In the genomic region with DNA sequence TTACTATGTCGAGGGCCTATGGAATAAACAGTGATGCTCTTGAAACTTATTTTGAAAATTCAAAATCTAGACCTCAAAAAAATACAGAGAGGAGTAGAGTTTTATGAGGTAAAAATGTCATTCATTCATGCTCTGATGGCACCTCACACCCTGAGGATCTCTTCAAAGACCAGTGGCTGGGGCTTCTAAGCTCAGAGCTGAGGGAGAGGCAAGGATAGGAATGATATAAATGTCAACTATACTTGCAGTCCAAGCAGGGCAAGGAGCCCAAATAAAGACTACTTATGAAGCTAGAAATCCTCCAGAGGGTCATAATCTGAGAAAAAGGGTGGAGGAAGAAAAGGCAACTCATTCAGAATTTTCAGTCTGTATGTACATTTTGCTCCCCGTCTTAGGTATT, we compare ENCODE assay signal across 23 cellular contexts.
DNase-seq lines count a peak whose midpoint lies in the region; ATAC-seq and TF ChIP-seq lines count a peak whose summit lies in the region.
"Had no signal": no experiment of that assay in that cellular context is flagged by ENCODE, and none has a peak within 500 bp of the region (broad histone marks: within the 10 kb centered on the region; RNA-seq: fewer than 3 reads in every experiment).

No MANE protein-coding gene starts in this region.

- no peak overlapping the region for H3K4me2 ChIP-seq in osteoblast (ENCODE audit: insufficient read depth, low read length)
- H3K4me2 ChIP-seq: A549; BLaER1 treated with 17β-estradiol and CSF1 and Interleukin-3, amounts not matched to agents 10 nM and 100 nM had no signal

- DNase-seq in activated CD8-positive, alpha-beta T cell treated with anti-CD3 and anti-CD28 coated beads for 36 hours, result no peak
- no peak for DNase-seq in activated CD8-positive, alpha-beta T cell treated with anti-CD3 and anti-CD28 coated beads, Interleukin-2, amount 10 ng/mL, durations not matched to agents 7 days and 5 days
- DNase-seq in CD4-positive, alpha-beta T cell, result no peak
- DNase-seq in activated B cell treated with CpG ODN at 0.5 μM for 24 hours (no peak), osteoblast (ENCODE audit: insufficient read length, low spot score, missing footprints) (no peak), foreskin melanocyte (no peak), NOMO-1 (lab: John Stamatoyannopoulos, UW; ENCODE audit: unreplicated experiment in 2 of 2) (no peak)
- no peak for DNase-seq in stimulated activated CD4-positive, alpha-beta T cell treated with anti-CD3 and anti-CD28 coated beads, Interleukin-4, amount 100 ng/mL, for 4 hours
- DNase-seq: CD8-positive, alpha-beta memory T cell; DMS53; KBM-7; MV-4-11; NCI-H1417; NCI-H187; NCI-H2107; NCI-H2227 treated with DMSO at 0.1 percent for 48 hours; NCI-H510A treated with DMSO at 0.1 percent for 48 hours; NCI-H82; PC-3; RPMI8226; SIG-M5 had no signal

- H3K27me3 Mint-ChIP-seq in activated CD8-positive, alpha-beta T cell treated with anti-CD3 and anti-CD28 coated beads for 36 hours, result no peaks in the 10 kb centered on the region
- no peaks in the 10 kb centered on the region for H3K27me3 Mint-ChIP-seq in activated CD8-positive, alpha-beta T cell treated with anti-CD3 and anti-CD28 coated beads, Interleukin-2, amount 10 ng/mL, durations not matched to agents 7 days and 5 days (ENCODE audit: low read depth)
- H3K27me3 Mint-ChIP-seq in CD4-positive, alpha-beta T cell, result no peaks in the 10 kb centered on the region
- no peaks in the 10 kb centered on the region for H3K27me3 Mint-ChIP-seq in activated B cell treated with CpG ODN at 0.5 μM for 24 hours

- H3K4me3 ChIP-seq in osteoblast (ENCODE audit: insufficient read depth, low read length), result no peak overlapping the region
- H3K4me3 ChIP-seq: A549; BLaER1 treated with 17β-estradiol and CSF1 and Interleukin-3, amounts not matched to agents 10 nM and 100 nM had no signal

- H3K27me3 ChIP-seq in CD4-positive, alpha-beta T cell (ENCODE audit: control insufficient read depth, insufficient read depth, low read length), result no peaks in the 10 kb centered on the region
- no peaks in the 10 kb centered on the region for H3K27me3 ChIP-seq in osteoblast (ENCODE audit: insufficient read depth, low read length)
- H3K27me3 ChIP-seq: BLaER1 treated with 17β-estradiol and CSF1 and Interleukin-3, amounts not matched to agents 10 nM and 100 nM had no signal

- no peak for ATAC-seq in activated CD8-positive, alpha-beta T cell treated with anti-CD3 and anti-CD28 coated beads for 36 hours
- no peak for ATAC-seq in activated CD8-positive, alpha-beta T cell treated with anti-CD3 and anti-CD28 coated beads, Interleukin-2, amount 10 ng/mL, durations not matched to agents 7 days and 5 days
- ATAC-seq in CD4-positive, alpha-beta T cell (ENCODE audit: poor library complexity), result no peak
- no peak for ATAC-seq in activated B cell treated with CpG ODN at 0.5 μM for 24 hours (ENCODE audit: low read depth)
- ATAC-seq: A549, PC-3 had no signal

- POLR2A ChIA-PET in activated CD8-positive, alpha-beta T cell treated with anti-CD3 and anti-CD28 coated beads for 36 hours (lab: Charles Lee), result no interaction called here
- POLR2A ChIA-PET in activated CD8-positive, alpha-beta T cell treated with anti-CD3 and anti-CD28 coated beads, Interleukin-2, amount 10 ng/mL, durations not matched to agents 7 days and 5 days (lab: Charles Lee), result interaction anchor here (0.6 kb wide), 1 partner anchor 1030 kb away, joined by 3 read pairs; no protein-coding TSS in a partner anchor
- POLR2A ChIA-PET in CD4-positive, alpha-beta T cell (lab: Charles Lee), result interaction anchor here (0.7 kb wide), 1 partner anchor 9 kb away, joined by 3 read pairs; no protein-coding TSS in a partner anchor
- POLR2A ChIA-PET in activated B cell treated with CpG ODN at 0.5 μM for 24 hours (lab: Charles Lee), result interaction anchor here (0.6 kb wide), 1 partner anchor 244 kb away, joined by 4 read pairs; no protein-coding TSS in a partner anchor

- CTCF ChIA-PET in activated CD8-positive, alpha-beta T cell treated with anti-CD3 and anti-CD28 coated beads for 36 hours (lab: Charles Lee), result no interaction called here
- CTCF ChIA-PET in activated CD8-positive, alpha-beta T cell treated with anti-CD3 and anti-CD28 coated beads, Interleukin-2, amount 10 ng/mL, durations not matched to agents 7 days and 5 days (lab: Charles Lee), result interaction anchor here (0.9 kb wide), 1 partner anchor 14 kb away, joined by 3 read pairs; no protein-coding TSS in a partner anchor
- CTCF ChIA-PET in CD4-positive, alpha-beta T cell (lab: Charles Lee), result no interaction called here
- CTCF ChIA-PET in activated B cell treated with CpG ODN at 0.5 μM for 24 hours (lab: Charles Lee), result no interaction called here

- H3K4me1 ChIP-seq in osteoblast (ENCODE audit: insufficient read depth, low read length), result peaks cover 18% of the 10 kb centered on the region
- H3K4me1 ChIP-seq: A549 had no signal

- peaks cover 2% of the 10 kb centered on the region for H3K9me3 Mint-ChIP-seq in activated CD8-positive, alpha-beta T cell treated with anti-CD3 and anti-CD28 coated beads for 36 hours
- H3K9me3 Mint-ChIP-seq in activated CD8-positive, alpha-beta T cell treated with anti-CD3 and anti-CD28 coated beads, Interleukin-2, amount 10 ng/mL, durations not matched to agents 7 days and 5 days (ENCODE audit: insufficient read depth), result peaks cover under 1% of the 10 kb centered on the region
- no peaks in the 10 kb centered on the region for H3K9me3 Mint-ChIP-seq in CD4-positive, alpha-beta T cell
- H3K9me3 Mint-ChIP-seq in activated B cell treated with CpG ODN at 0.5 μM for 24 hours, result no peaks in the 10 kb centered on the region
- H3K9me3 Mint-ChIP-seq: CD8-positive, alpha-beta memory T cell had no signal

- peak overlapping the region; percentile 18 for H3K27ac Mint-ChIP-seq in activated CD8-positive, alpha-beta T cell treated with anti-CD3 and anti-CD28 coated beads for 36 hours
- no peak overlapping the region for H3K27ac Mint-ChIP-seq in activated CD8-positive, alpha-beta T cell treated with anti-CD3 and anti-CD28 coated beads, Interleukin-2, amount 10 ng/mL, durations not matched to agents 7 days and 5 days
- peak overlapping the region; percentile 6 for H3K27ac Mint-ChIP-seq in CD4-positive, alpha-beta T cell
- peak overlapping the region; percentile 32 for H3K27ac Mint-ChIP-seq in activated B cell treated with CpG ODN at 0.5 μM for 24 hours

- intact Hi-C loops in activated CD8-positive, alpha-beta T cell treated with anti-CD3 and anti-CD28 coated beads for 36 hours (cut with micrococcal nuclease), result no loop called here
- intact Hi-C loops in CD4-positive, alpha-beta T cell (cut with DNase I, micrococcal nuclease), result no loop called here
- intact Hi-C loops in activated B cell treated with CpG ODN at 0.5 μM for 24 hours (cut with micrococcal nuclease), result no loop called here

- no peaks in the 10 kb centered on the region for H3K79me2 ChIP-seq in osteoblast (ENCODE audit: insufficient read depth, low read length)

- no peaks in the 10 kb centered on the region for H4K20me1 ChIP-seq in osteoblast (ENCODE audit: insufficient read depth, low read length)
- H4K20me1 ChIP-seq: BLaER1 treated with 17β-estradiol and CSF1 and Interleukin-3, amounts not matched to agents 10 nM and 100 nM had no signal

- H3K9me3 ChIP-seq in CD4-positive, alpha-beta T cell (ENCODE audit: control insufficient read depth, low read length), result no peaks in the 10 kb centered on the region
- H3K9me3 ChIP-seq in osteoblast (ENCODE audit: low read depth, low read length), result no peaks in the 10 kb centered on the region
- H3K9me3 ChIP-seq: A549 had no signal

- H2AFZ ChIP-seq in osteoblast (ENCODE audit: low read length), result peak overlapping the region; percentile 26

- no peak for TF ChIP-seq CTCF in activated CD8-positive, alpha-beta T cell treated with anti-CD3 and anti-CD28 coated beads for 36 hours (IDR thresholded peaks at IDR 0.05)
- no peak for TF ChIP-seq CTCF in CD4-positive, alpha-beta T cell (IDR thresholded peaks at IDR 0.05)
- no peak for TF ChIP-seq CTCF in activated B cell treated with CpG ODN at 0.5 μM for 24 hours (IDR thresholded peaks at IDR 0.05)
- no peak for TF ChIP-seq CTCF in osteoblast (IDR thresholded peaks at IDR 0.05; ENCODE audit: extremely low read depth, low read depth, low read length)

- H3K36me3 ChIP-seq in osteoblast (ENCODE audit: insufficient read depth, low read length), result no peaks in the 10 kb centered on the region
- H3K36me3 ChIP-seq: BLaER1 treated with 17β-estradiol and CSF1 and Interleukin-3, amounts not matched to agents 10 nM and 100 nM had no signal

- H3K36me3 Mint-ChIP-seq in activated CD8-positive, alpha-beta T cell treated with anti-CD3 and anti-CD28 coated beads for 36 hours (ENCODE audit: low read depth), result peaks cover 5% of the 10 kb centered on the region
- H3K36me3 Mint-ChIP-seq in activated CD8-positive, alpha-beta T cell treated with anti-CD3 and anti-CD28 coated beads, Interleukin-2, amount 10 ng/mL, durations not matched to agents 7 days and 5 days (ENCODE audit: low read depth), result peaks cover 15% of the 10 kb centered on the region
- peaks cover 12% of the 10 kb centered on the region for H3K36me3 Mint-ChIP-seq in CD4-positive, alpha-beta T cell (ENCODE audit: low read depth)
- H3K36me3 Mint-ChIP-seq in activated B cell treated with CpG ODN at 0.5 μM for 24 hours (ENCODE audit: low read depth), result peaks cover 8% of the 10 kb centered on the region

- no peak overlapping the region for H3K27ac ChIP-seq in CD4-positive, alpha-beta T cell (ENCODE audit: low read depth, low read length)
- no peak overlapping the region for H3K27ac ChIP-seq in osteoblast (ENCODE audit: low read depth, low read length)
- H3K27ac ChIP-seq: A549; BLaER1 treated with 17β-estradiol and CSF1 and Interleukin-3, amounts not matched to agents 10 nM and 100 nM had no signal

- H3K4me1 Mint-ChIP-seq in activated CD8-positive, alpha-beta T cell treated with anti-CD3 and anti-CD28 coated beads for 36 hours (ENCODE audit: low read depth), result peaks cover 41% of the 10 kb centered on the region
- peaks cover 33% of the 10 kb centered on the region for H3K4me1 Mint-ChIP-seq in activated CD8-positive, alpha-beta T cell treated with anti-CD3 and anti-CD28 coated beads, Interleukin-2, amount 10 ng/mL, durations not matched to agents 7 days and 5 days (ENCODE audit: low read depth)
- H3K4me1 Mint-ChIP-seq in CD4-positive, alpha-beta T cell (ENCODE audit: low read depth), result peaks cover 14% of the 10 kb centered on the region
- H3K4me1 Mint-ChIP-seq in activated B cell treated with CpG ODN at 0.5 μM for 24 hours, result peaks cover 28% of the 10 kb centered on the region

- H3K4me3 Mint-ChIP-seq in activated CD8-positive, alpha-beta T cell treated with anti-CD3 and anti-CD28 coated beads for 36 hours, result no peak overlapping the region
- no peak overlapping the region for H3K4me3 Mint-ChIP-seq in activated CD8-positive, alpha-beta T cell treated with anti-CD3 and anti-CD28 coated beads, Interleukin-2, amount 10 ng/mL, durations not matched to agents 7 days and 5 days
- H3K4me3 Mint-ChIP-seq in CD4-positive, alpha-beta T cell, result no peak overlapping the region
- H3K4me3 Mint-ChIP-seq in activated B cell treated with CpG ODN at 0.5 μM for 24 hours, result no peak overlapping the region
- H3K4me3 Mint-ChIP-seq: CD8-positive, alpha-beta memory T cell had no signal
